Comparison of ENCODE assay signal across 15 cellular contexts in the genomic region with DNA sequence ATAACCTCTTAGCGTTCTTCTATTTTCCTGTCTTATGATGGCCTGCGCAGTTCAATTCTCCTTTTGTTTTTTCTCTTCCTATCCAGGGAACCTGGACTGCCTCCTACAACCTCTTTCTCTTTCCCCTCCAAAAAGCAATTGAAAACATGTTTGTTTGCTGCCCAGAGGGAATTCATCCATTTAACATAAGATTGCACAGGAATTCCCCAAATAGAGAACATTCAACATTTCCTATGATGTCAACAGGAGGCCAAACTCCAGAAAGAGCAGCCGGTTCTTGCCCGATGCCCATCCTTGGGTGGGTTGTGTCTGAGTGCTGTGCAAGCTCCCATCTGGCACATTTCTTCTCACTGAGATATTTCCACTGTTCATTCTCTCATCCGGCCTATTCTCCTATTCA.
DNase-seq lines count a peak whose midpoint lies in the region; ATAC-seq and TF ChIP-seq lines count a peak whose summit lies in the region.
"Had no signal": no experiment of that assay in that cellular context is flagged by ENCODE, and none has a peak within 500 bp of the region (broad histone marks: within the 10 kb centered on the region; RNA-seq: fewer than 3 reads in every experiment).

No MANE protein-coding gene starts in this region.

- H2BK120ac ChIP-seq in mesenchymal stem cell (ENCODE audit: low read depth, low read length): no peak overlapping the region

- no peak overlapping the region for H3K4me3 Mint-ChIP-seq in T-helper 2 cell treated with Interferon-gamma antibody and Interleukin-4, amounts not matched to agents 5 μg/mL and 100 μg/mL, for 36 hours
- H3K4me3 Mint-ChIP-seq: CD14-positive monocyte; CD4-positive, alpha-beta memory T cell had no signal

- no peaks in the 10 kb centered on the region for H3K9me3 ChIP-seq in GM23248 (ENCODE audit: low read depth)
- H3K9me3 ChIP-seq in esophagus muscularis mucosa: no peaks in the 10 kb centered on the region
- H3K9me3 ChIP-seq in mesenchymal stem cell (ENCODE audit: control insufficient read depth, low read length): no peaks in the 10 kb centered on the region
- H3K9me3 ChIP-seq in testis: no peaks in the 10 kb centered on the region
- H3K9me3 ChIP-seq: BLaER1 had no signal

- H3K79me2 ChIP-seq in GM23248 (ENCODE audit: insufficient read depth): no peaks in the 10 kb centered on the region

- TF ChIP-seq CTCF in esophagus muscularis mucosa (IDR thresholded peaks at IDR 0.05) (no peak), testis (IDR thresholded peaks at IDR 0.05) (no peak)

- no peaks in the 10 kb centered on the region for H3K9me2 ChIP-seq in GM23248 (ENCODE audit: insufficient read depth)

- no peak overlapping the region for H2BK12ac ChIP-seq in mesenchymal stem cell (ENCODE audit: low read length in 2 of 2)

- H3K14ac ChIP-seq in mesenchymal stem cell (ENCODE audit: low read length in 2 of 2): no peak overlapping the region

- no peak for TF ChIP-seq POLR2A in esophagus muscularis mucosa (IDR thresholded peaks at IDR 0.05; ENCODE audit: low read depth)
- no peak for TF ChIP-seq POLR2A in testis (IDR thresholded peaks at IDR 0.05)

- H2AFZ ChIP-seq in GM23248 (peak overlapping the region; percentile 30), mesenchymal stem cell (ENCODE audit: low read depth, low read length) (no peak overlapping the region)

- WGBS in GM23248 (ENCODE audit: low coverage in 1 of 2, low lambda C conversion rate in 2 of 2, missing lambda C conversion rate in 2 of 2), 2 experiments: 20 to 39% methylated on average over 5 of the region's 5 CpGs
- 74% methylated on average over 5 of the region's 5 CpGs for WGBS in esophagus muscularis mucosa
- WGBS in mesenchymal stem cell: 92% methylated on average over 5 of the region's 5 CpGs
- 86 to 87% methylated on average over 5 of the region's 5 CpGs for WGBS in testis, 2 donors

- H3K27ac ChIP-seq in GM23248: no peak overlapping the region
- H3K27ac ChIP-seq in esophagus muscularis mucosa (replicated peaks in 1 of 4): no peak overlapping the region
- no peak overlapping the region for H3K27ac ChIP-seq in mesenchymal stem cell (ENCODE audit: low read length, poor library complexity, severe bottlenecking)
- no peak overlapping the region for H3K27ac ChIP-seq in testis
- H3K27ac ChIP-seq: BLaER1 had no signal

- no peak overlapping the region for H3K23ac ChIP-seq in mesenchymal stem cell (ENCODE audit: low read length in 2 of 2)

- no peaks in the 10 kb centered on the region for H3F3A ChIP-seq in GM23248 (ENCODE audit: insufficient read depth)

- H3K4me1 Mint-ChIP-seq in T-helper 2 cell treated with Interferon-gamma antibody and Interleukin-4, amounts not matched to agents 5 μg/mL and 100 μg/mL, for 36 hours (ENCODE audit: low read depth): no peaks in the 10 kb centered on the region
- H3K4me1 Mint-ChIP-seq: CD14-positive monocyte; CD4-positive, alpha-beta memory T cell had no signal

- peaks cover 9% of the 10 kb centered on the region for H3K27me3 Mint-ChIP-seq in T-helper 2 cell treated with Interferon-gamma antibody and Interleukin-4, amounts not matched to agents 5 μg/mL and 100 μg/mL, for 36 hours (ENCODE audit: low read depth)

- no peak for TF ChIP-seq EP300 in esophagus muscularis mucosa (IDR thresholded peaks at IDR 0.05)

- no peak overlapping the region for H3K27ac Mint-ChIP-seq in T-helper 2 cell treated with Interferon-gamma antibody and Interleukin-4, amounts not matched to agents 5 μg/mL and 100 μg/mL, for 36 hours
- H3K27ac Mint-ChIP-seq: CD14-positive monocyte; CD4-positive, alpha-beta memory T cell had no signal

- H4K91ac ChIP-seq in mesenchymal stem cell (ENCODE audit: low read length): no peak overlapping the region

- H3K4me3 ChIP-seq in GM23248 (no peak overlapping the region), esophagus muscularis mucosa (no peak overlapping the region), mesenchymal stem cell (ENCODE audit: insufficient read depth in 1 of 2, low read depth in 1 of 2, low read length in 2 of 2) (no peak overlapping the region), testis (no peak overlapping the region)
- H3K4me3 ChIP-seq: BLaER1 had no signal

- H4K20me1 ChIP-seq in GM23248 (ENCODE audit: insufficient read depth): no peaks in the 10 kb centered on the region
- H4K20me1 ChIP-seq: BLaER1 had no signal

- no peaks in the 10 kb centered on the region for H3K27me3 ChIP-seq in GM23248 (replicated peaks; ENCODE audit: insufficient read depth)
- no peaks in the 10 kb centered on the region for H3K27me3 ChIP-seq in esophagus muscularis mucosa
- H3K27me3 ChIP-seq in mesenchymal stem cell (ENCODE audit: control insufficient read depth in 1 of 2, insufficient read depth in 1 of 2, low read length in 2 of 2): no peaks in the 10 kb centered on the region
- H3K27me3 ChIP-seq in testis: no peaks in the 10 kb centered on the region
- H3K27me3 ChIP-seq: BLaER1 had no signal

- no peak overlapping the region for H3K18ac ChIP-seq in mesenchymal stem cell (ENCODE audit: low read depth in 1 of 2, low read length in 2 of 2)

- intact Hi-C loops in esophagus muscularis mucosa (cut with DNase I) (no loop called here), left colon (cut with DNase I, micrococcal nuclease) (no loop called here), testis (cut with DNase I; ENCODE audit: low total_unique reads) (no loop called here)

- H3K9ac ChIP-seq in GM23248 (no peak overlapping the region), mesenchymal stem cell (ENCODE audit: low read length) (peak overlapping the region; percentile 27)
- H3K9ac ChIP-seq: BLaER1 had no signal

- no peak overlapping the region for H2BK5ac ChIP-seq in mesenchymal stem cell (ENCODE audit: low read depth, low read length, poor library complexity, severe bottlenecking)

- H3K4me2 ChIP-seq in GM23248 (ENCODE audit: unreplicated experiment) (no peak overlapping the region), mesenchymal stem cell (ENCODE audit: low read length, poor library complexity, severe bottlenecking) (no peak overlapping the region)
- H3K4me2 ChIP-seq: BLaER1 had no signal

- H2AK5ac ChIP-seq in mesenchymal stem cell (ENCODE audit: low read length, severe bottlenecking): no peak overlapping the region

- no peaks in the 10 kb centered on the region for H3K36me3 Mint-ChIP-seq in T-helper 2 cell treated with Interferon-gamma antibody and Interleukin-4, amounts not matched to agents 5 μg/mL and 100 μg/mL, for 36 hours (ENCODE audit: low read depth)
- H3K36me3 Mint-ChIP-seq: CD14-positive monocyte; CD4-positive, alpha-beta memory T cell had no signal

- H4K8ac ChIP-seq in mesenchymal stem cell (ENCODE audit: low read length): no peak overlapping the region

- no peaks in the 10 kb centered on the region for H3K9me3 Mint-ChIP-seq in T-helper 2 cell treated with Interferon-gamma antibody and Interleukin-4, amounts not matched to agents 5 μg/mL and 100 μg/mL, for 36 hours
- H3K9me3 Mint-ChIP-seq: CD4-positive, alpha-beta memory T cell had no signal

- no peaks in the 10 kb centered on the region for H3K79me1 ChIP-seq in mesenchymal stem cell (replicated peaks; ENCODE audit: low read length, poor library complexity, severe bottlenecking)

- no peak for ATAC-seq in left colon

- H3K36me3 ChIP-seq in GM23248 (ENCODE audit: low read depth) (no peaks in the 10 kb centered on the region), esophagus muscularis mucosa (no peaks in the 10 kb centered on the region), mesenchymal stem cell (ENCODE audit: control insufficient read depth in 1 of 2, insufficient read depth in 2 of 2, low read depth in 1 of 2, low read length in 2 of 2) (no peaks in the 10 kb centered on the region), testis (ENCODE audit: low read depth, missing control alignments) (no peaks in the 10 kb centered on the region)
- H3K36me3 ChIP-seq: BLaER1 had no signal

- H3K4ac ChIP-seq in mesenchymal stem cell (ENCODE audit: low read depth in 1 of 2, low read length in 2 of 2): no peak overlapping the region

- H2BK15ac ChIP-seq in mesenchymal stem cell (ENCODE audit: low read depth, poor library complexity, severe bottlenecking): no peak overlapping the region

- no peaks in the 10 kb centered on the region for H3K4me1 ChIP-seq in GM23248 (ENCODE audit: insufficient read depth)
- H3K4me1 ChIP-seq in esophagus muscularis mucosa: no peaks in the 10 kb centered on the region
- peaks cover 2% of the 10 kb centered on the region for H3K4me1 ChIP-seq in mesenchymal stem cell (ENCODE audit: control insufficient read depth, insufficient read depth, low read depth, low read length)
- H3K4me1 ChIP-seq in testis: no peaks in the 10 kb centered on the region
- H3K4me1 ChIP-seq: BLaER1 had no signal

- DNase-seq in GM23248: peak; percentile 11
- peak; percentile 31 for DNase-seq in esophagus muscularis mucosa (ENCODE audit: extremely low spot score)
- DNase-seq in fibroblast of peridontal ligament (ENCODE audit: extremely low read depth): peak; percentile 71
- DNase-seq in mesenchymal stem cell: no peak
- no peak for DNase-seq in left colon
- DNase-seq in testis: no peak
- DNase-seq in NCI-H446 treated with DMSO at 0.1 percent for 48 hours (lab: John Stamatoyannopoulos, UW): no peak
- DNase-seq in T-helper 2 cell treated with Interferon-gamma antibody and Interleukin-4, amounts not matched to agents 5 μg/mL and 100 μg/mL, for 36 hours (ENCODE audit: low spot score): no peak
- DNase-seq: CD4-positive, alpha-beta memory T cell; DMS153; DMS79; GF-D8; HCEC 1CT had no signal

- in situ Hi-C loops in GM23248 (cut with MboI): no loop called here

Comparison
In these comparisons a context has a peak if more than half of its experiments do, and no peak if none do; other contexts are left out.
1. DNase-seq: peak in GM23248 (single experiment), esophagus muscularis mucosa (single experiment) and fibroblast of peridontal ligament (single experiment); none in mesenchymal stem cell (single experiment), left colon (0 of 2), testis (single experiment), NCI-H446 treated with DMSO at 0.1 percent for 48 hours (single experiment) and T-helper 2 cell treated with Interferon-gamma antibody and Interleukin-4, amounts not matched to agents 5 μg/mL and 100 μg/mL, for 36 hours (single experiment).